Comparison of ENCODE assay signal across 24 cellular contexts in the genomic region with DNA sequence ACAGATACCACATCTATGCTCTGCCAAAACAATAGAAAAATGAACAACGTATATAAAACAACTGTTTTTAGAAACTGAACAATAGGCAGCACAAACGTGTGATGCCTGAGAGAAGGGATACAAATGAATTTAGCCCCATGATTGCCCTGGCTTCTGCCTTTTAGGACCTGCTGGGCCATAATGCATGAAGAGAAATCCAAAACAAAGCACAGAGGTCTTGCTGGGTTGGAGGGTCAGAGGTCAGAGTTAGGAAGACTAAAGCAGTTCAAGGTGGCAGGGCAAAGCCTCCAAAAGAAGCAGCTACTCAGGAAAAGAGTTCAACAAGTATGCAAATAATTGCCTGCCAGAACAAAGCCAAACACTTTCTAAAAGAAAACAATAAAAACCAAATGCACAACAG.
"Had no signal": no experiment of that assay in that cellular context is flagged by ENCODE, and none has a peak within 500 bp of the region (broad histone marks: within the 10 kb centered on the region; RNA-seq: fewer than 3 reads in every experiment).

No MANE protein-coding gene starts in this region.

- H3K9me2 ChIP-seq: SK-N-SH had no signal

- H3K4me1 ChIP-seq: breast epithelium, Peyer's patch, SJCRH30 had no signal

- H3K4me2 ChIP-seq: SK-N-SH had no signal

- H3K27ac ChIP-seq: breast epithelium, Peyer's patch, RWPE1, SJCRH30, VCaP had no signal

- H3K27me3 ChIP-seq: breast epithelium, Peyer's patch, SJCRH30 had no signal

- H3K9me3 ChIP-seq: breast epithelium, Peyer's patch, SJCRH30 had no signal

- H3K9ac ChIP-seq: SK-N-SH had no signal

- ATAC-seq: activated CD4-positive, alpha-beta T cell treated with anti-CD3 and anti-CD28 coated beads for 36 hours; activated CD8-positive, alpha-beta T cell treated with anti-CD3 and anti-CD28 coated beads for 36 hours had no signal

- H3K36me3 ChIP-seq: breast epithelium, Peyer's patch, SJCRH30 had no signal

- DNase-seq: activated CD4-positive, alpha-beta T cell treated with anti-CD3 and anti-CD28 coated beads for 36 hours; activated CD4-positive, alpha-beta T cell treated with anti-CD3 and anti-CD28 coated beads, Interleukin-2, amount 50 U/mL, for 1 hour; activated CD8-positive, alpha-beta memory T cell treated with anti-CD3 and anti-CD28 coated beads, Interleukin-2, amount 50 U/mL, for 48 hours; activated CD8-positive, alpha-beta T cell treated with anti-CD3 and anti-CD28 coated beads for 36 hours; activated effector memory CD4-positive, alpha-beta T cell treated with Interleukin-2 at 50 U/mL for 16 hours; activated naive CD4-positive, alpha-beta T cell; activated T-cell treated with anti-CD3 and anti-CD28 coated beads, Interleukin-2, amount 50 U/mL, for 1 hour; aorta; caudate nucleus; Karpas-422; NCI-H146; NCI-H1930; NCI-H2171; NCI-H2227 treated with DMSO at 0.1 percent for 48 hours; NCI-H526 treated with DMSO at 0.1 percent for 48 hours; NK-92 treated with Interleukin-12 subunit alpha and Interleukin-12 subunit beta, amount 100 ng/mL, for 24 hours; Peyer's patch; Right ventricle myocardium superior; SJCRH30; SK-N-SH; T-helper 1 cell had no signal

- H3K4me3 ChIP-seq: breast epithelium, Peyer's patch, SJCRH30 had no signal
